1 cellular context compared by ENCODE assay signal in the genomic region with DNA sequence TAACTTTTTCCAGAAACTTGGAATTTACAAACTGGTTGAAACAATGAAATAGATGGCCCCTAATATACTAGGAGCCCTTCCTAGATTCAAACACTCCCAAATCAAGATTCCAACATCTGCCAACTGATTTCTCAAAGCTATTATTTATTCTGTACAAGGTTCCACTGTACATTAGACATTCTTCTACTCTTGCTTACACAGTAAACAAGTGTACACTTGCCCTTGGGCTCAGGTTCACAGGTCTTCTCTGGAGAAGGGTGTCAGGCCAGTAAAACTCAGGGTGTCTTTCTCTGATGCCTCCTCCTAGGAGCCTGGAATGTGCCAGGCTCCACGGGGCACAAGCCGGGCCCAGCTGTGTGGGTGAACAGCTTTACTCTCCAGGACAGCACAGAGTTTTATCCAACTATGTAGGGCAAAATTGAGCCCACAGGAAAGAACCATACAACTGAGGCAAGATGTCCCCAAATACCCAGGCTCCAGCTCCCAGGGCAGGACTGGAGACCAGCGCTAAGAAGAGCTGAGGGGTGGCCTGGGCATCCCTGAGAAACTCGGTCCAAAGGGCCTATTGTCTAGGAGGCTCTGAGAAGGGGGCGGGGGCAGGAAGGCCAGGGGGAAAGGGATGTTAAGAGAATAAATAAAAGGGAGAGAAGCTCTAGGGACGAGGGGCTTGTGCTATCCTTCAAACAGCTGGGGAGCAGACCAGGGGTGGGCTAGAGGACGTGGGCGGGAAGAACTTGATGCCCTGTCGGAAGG.
TF ChIP-seq lines count a peak whose summit lies in the region.

No MANE protein-coding gene starts in this region.

TF ChIP-seq in H1, 55 proteins besides CTCF, POLR2A, EP300 and RAD21:
- TF ChIP-seq BRCA1 (IDR thresholded peaks at IDR 0.05; ENCODE audit: low read depth, low read length) (no peak), KDM5A (IDR thresholded peaks at IDR 0.05; ENCODE audit: low read length) (no peak), BCL11A (IDR thresholded peaks at IDR 0.05; ENCODE audit: low read depth in 2 of 2, low read length in 2 of 2) (no peak), SRF (IDR thresholded peaks at IDR 0.05; ENCODE audit: low read depth, low read length) (no peak), SIN3A (conservative IDR thresholded peaks at IDR 0.05 in 1 of 2, IDR thresholded peaks at IDR 0.05 in 1 of 2; ENCODE audit: low read depth in 1 of 2, low read length in 2 of 2) (no peak), GTF2F1 (IDR thresholded peaks at IDR 0.05; ENCODE audit: borderline replicate concordance, low read depth, low read length) (no peak), EZH2 (IDR thresholded peaks at IDR 0.05; ENCODE audit: low read depth, low read length, severe bottlenecking) (no peak), CREB1 (IDR thresholded peaks at IDR 0.05) (no peak), TEAD4 (IDR thresholded peaks at IDR 0.05; ENCODE audit: low read depth, low read length) (no peak), SP4 (IDR thresholded peaks at IDR 0.05; ENCODE audit: low read length) (no peak)
- TF ChIP-seq, protein P1, sequence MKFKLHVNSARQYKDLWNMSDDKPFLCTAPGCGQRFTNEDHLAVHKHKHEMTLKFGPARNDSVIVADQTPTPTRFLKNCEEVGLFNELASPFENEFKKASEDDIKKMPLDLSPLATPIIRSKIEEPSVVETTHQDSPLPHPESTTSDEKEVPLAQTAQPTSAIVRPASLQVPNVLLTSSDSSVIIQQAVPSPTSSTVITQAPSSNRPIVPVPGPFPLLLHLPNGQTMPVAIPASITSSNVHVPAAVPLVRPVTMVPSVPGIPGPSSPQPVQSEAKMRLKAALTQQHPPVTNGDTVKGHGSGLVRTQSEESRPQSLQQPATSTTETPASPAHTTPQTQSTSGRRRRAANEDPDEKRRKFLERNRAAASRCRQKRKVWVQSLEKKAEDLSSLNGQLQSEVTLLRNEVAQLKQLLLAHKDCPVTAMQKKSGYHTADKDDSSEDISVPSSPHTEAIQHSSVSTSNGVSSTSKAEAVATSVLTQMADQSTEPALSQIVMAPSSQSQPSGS (IDR thresholded peaks at IDR 0.05; ENCODE audit: low read length), result no peak
- TF ChIP-seq, protein P2, sequence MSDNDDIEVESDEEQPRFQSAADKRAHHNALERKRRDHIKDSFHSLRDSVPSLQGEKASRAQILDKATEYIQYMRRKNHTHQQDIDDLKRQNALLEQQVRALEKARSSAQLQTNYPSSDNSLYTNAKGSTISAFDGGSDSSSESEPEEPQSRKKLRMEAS (IDR thresholded peaks at IDR 0.05), result no peak
